Comparison of ENCODE assay signal across 34 cellular contexts in genomic region chr6:156544046-156544445, GRCh38.
"Had no signal": no experiment of that assay in that cellular context is flagged by ENCODE, and none has a peak within 500 bp of the region (broad histone marks: within the 10 kb centered on the region; RNA-seq: fewer than 3 reads in every experiment).

No MANE protein-coding gene starts in this region.

- H3K36me3 ChIP-seq: neutrophil, ovary, spleen, suprapubic skin, thoracic aorta, thyroid gland, tibial nerve, upper lobe of left lung, vagina had no signal

- H3K9ac ChIP-seq: parathyroid adenoma had no signal

- H3K9me3 Mint-ChIP-seq: naive thymus-derived CD8-positive, alpha-beta T cell; natural killer cell treated with Interleukin-12 subunit alpha and Interleukin-12 subunit beta and Interleukin-15 and Interleukin-18, amount 100 ng/mL, for 72 hours; nephron progenitor cell; neural crest cell; stimulated activated memory B cell treated with anti-CD40 and anti-IgM and Interleukin-4, amounts not matched to agents 10 μg/mL and 1 μg/mL and 100 μg/mL, for 72 hours; stimulated activated naive CD8-positive, alpha-beta T cell treated with anti-CD3 and anti-CD28 coated beads, Interleukin-15, amount 100 ng/mL, for 72 hours had no signal

- H3K4me3 ChIP-seq: ovary, psoas muscle, skin epidermis, smooth muscle cell, spleen, suprapubic skin, thoracic aorta, thyroid gland, tibial nerve, upper lobe of left lung, vagina had no signal

- H3K4me1 ChIP-seq: parathyroid adenoma, psoas muscle, spleen, suprapubic skin, thyroid gland, tibial nerve, upper lobe of left lung, vagina had no signal

- H3K27me3 ChIP-seq: neutrophil, ovary, spleen, suprapubic skin, thyroid gland, tibial nerve, upper lobe of left lung, vagina had no signal

- ATAC-seq: naive thymus-derived CD8-positive, alpha-beta T cell; natural killer cell treated with Interleukin-12 subunit alpha and Interleukin-12 subunit beta and Interleukin-15 and Interleukin-18, amount 100 ng/mL, for 72 hours; psoas muscle; right cardiac atrium; sciatic nerve; stimulated activated memory B cell treated with anti-CD40 and anti-IgM and Interleukin-4, amounts not matched to agents 10 μg/mL and 1 μg/mL and 100 μg/mL, for 72 hours; stimulated activated naive CD8-positive, alpha-beta T cell treated with anti-CD3 and anti-CD28 coated beads, Interleukin-15, amount 100 ng/mL, for 72 hours; stimulated activated naive CD8-positive, alpha-beta T cell treated with anti-CD3 and anti-CD28 coated beads, Interleukin-15, Interleukin-2, amounts not matched to agents 100 U/mL and 50 U/mL, for 24 hours had no signal

- H3K27ac Mint-ChIP-seq: natural killer cell treated with Interleukin-12 subunit alpha and Interleukin-12 subunit beta and Interleukin-15 and Interleukin-18, amount 100 ng/mL, for 72 hours; nephron progenitor cell; progenitor cell of endocrine pancreas; stimulated activated memory B cell treated with anti-CD40 and anti-IgM and Interleukin-4, amounts not matched to agents 10 μg/mL and 1 μg/mL and 100 μg/mL, for 72 hours had no signal

- H3K27ac ChIP-seq: neutrophil, ovary, parathyroid adenoma, psoas muscle, skin epidermis, spleen, suprapubic skin, thoracic aorta, thyroid gland, tibial nerve, upper lobe of left lung, vagina had no signal

- DNase-seq: naive thymus-derived CD8-positive, alpha-beta T cell; nephron progenitor cell; nucleus accumbens; ovary; posterior cingulate gyrus; psoas muscle; right cardiac atrium; spleen; stimulated activated CD4-positive, alpha-beta T cell treated with anti-CD3 and anti-CD28 coated beads, Interleukin-12 subunit alpha, Interleukin-12 subunit beta, amount 100 ng/mL, for 4 hours; stimulated activated CD4-positive, alpha-beta T cell treated with anti-CD3 and anti-CD28 coated beads, Interleukin-1b, Interleukin-23, amount 100 ng/mL, for 48 hours; stimulated activated CD4-positive, alpha-beta T cell treated with anti-CD3 and anti-CD28 coated beads, Interleukin-4, amount 100 ng/mL, for 1 hour; stimulated activated CD4-positive, alpha-beta T cell treated with anti-CD3 and anti-CD28 coated beads, Interleukin-4, amount 100 ng/mL, for 4 hours; stimulated activated CD8-positive, alpha-beta memory T cell treated with anti-CD3 and anti-CD28 coated beads, Interleukin-4, amount 100 ng/mL, for 48 hours; stimulated activated naive CD4-positive, alpha-beta T cell; stimulated activated naive CD8-positive, alpha-beta T cell treated with anti-CD3 and anti-CD28 coated beads, Interleukin-15, amount 100 ng/mL, for 72 hours; stimulated activated naive CD8-positive, alpha-beta T cell treated with anti-CD3 and anti-CD28 coated beads, Interleukin-15, Interleukin-2, amounts not matched to agents 100 U/mL and 50 U/mL, for 24 hours; substantia nigra; thyroid gland; trophoblast cell; upper lobe of left lung had no signal

- H3K36me3 Mint-ChIP-seq: naive thymus-derived CD8-positive, alpha-beta T cell; natural killer cell treated with Interleukin-12 subunit alpha and Interleukin-12 subunit beta and Interleukin-15 and Interleukin-18, amount 100 ng/mL, for 72 hours; stimulated activated memory B cell treated with anti-CD40 and anti-IgM and Interleukin-4, amounts not matched to agents 10 μg/mL and 1 μg/mL and 100 μg/mL, for 72 hours had no signal

- H3K4me2 ChIP-seq: smooth muscle cell had no signal

- H3K9me3 ChIP-seq: neutrophil, ovary, psoas muscle, spleen, suprapubic skin, thoracic aorta, thyroid gland, tibial nerve, upper lobe of left lung, vagina had no signal

- H3K79me2 ChIP-seq: parathyroid adenoma had no signal

- H2AFZ ChIP-seq: parathyroid adenoma had no signal

- H3K4me3 Mint-ChIP-seq: naive thymus-derived CD8-positive, alpha-beta T cell; natural killer cell treated with Interleukin-12 subunit alpha and Interleukin-12 subunit beta and Interleukin-15 and Interleukin-18, amount 100 ng/mL, for 72 hours; nephron progenitor cell; neural crest cell; stimulated activated memory B cell treated with anti-CD40 and anti-IgM and Interleukin-4, amounts not matched to agents 10 μg/mL and 1 μg/mL and 100 μg/mL, for 72 hours; stimulated activated naive CD8-positive, alpha-beta T cell treated with anti-CD3 and anti-CD28 coated beads, Interleukin-15, amount 100 ng/mL, for 72 hours had no signal

- FAIRE-seq: urothelium cell line had no signal

- H3K27me3 Mint-ChIP-seq: stimulated activated naive CD8-positive, alpha-beta T cell treated with anti-CD3 and anti-CD28 coated beads, Interleukin-15, amount 100 ng/mL, for 72 hours had no signal

- H3K4me1 Mint-ChIP-seq: naive thymus-derived CD8-positive, alpha-beta T cell; nephron progenitor cell; neural crest cell; stimulated activated memory B cell treated with anti-CD40 and anti-IgM and Interleukin-4, amounts not matched to agents 10 μg/mL and 1 μg/mL and 100 μg/mL, for 72 hours; stimulated activated naive CD8-positive, alpha-beta T cell treated with anti-CD3 and anti-CD28 coated beads, Interleukin-15, amount 100 ng/mL, for 72 hours had no signal
